In genomic region chr3:14234197-14235002, GRCh38 we compare ENCODE assay signal across 15 cellular contexts. TPM values are rescaled to one million over a fixed set of nuclear protein-coding genes. Genes with fewer than 3 reads are reported as not detected.
DNase-seq lines count a peak whose midpoint lies in the region; ATAC-seq, FAIRE-seq and TF ChIP-seq lines count a peak whose summit lies in the region.
"Had no signal": no experiment of that assay in that cellular context is flagged by ENCODE, and none has a peak within 500 bp of the region (broad histone marks: within the 10 kb centered on the region; RNA-seq: fewer than 3 reads in every experiment).

No MANE protein-coding gene starts in this region.

- no peaks in the 10 kb centered on the region for H3K79me2 ChIP-seq in Loucy (ENCODE audit: insufficient read depth, low read length)
- H3K79me2 ChIP-seq: parathyroid adenoma had no signal

- H3K9ac ChIP-seq in Loucy (ENCODE audit: low read depth, low read length, poor library complexity, severe bottlenecking), result peak overlapping the region; percentile 15
- H3K9ac ChIP-seq: parathyroid adenoma had no signal

- H3K36me3 Mint-ChIP-seq in endothelial cell (ENCODE audit: low read depth, unreplicated experiment), result peaks cover 21% of the 10 kb centered on the region
- H3K36me3 Mint-ChIP-seq: stimulated activated effector memory CD8-positive, alpha-beta T cell treated with anti-CD3 and anti-CD28 coated beads, Interleukin-12 subunit alpha, Interleukin-12 subunit beta, amount 100 ng/mL, for 72 hours had no signal

- no peaks in the 10 kb centered on the region for H3K9me2 ChIP-seq in Loucy (replicated peaks; ENCODE audit: low read depth, low read length)

- H3K4me3 ChIP-seq in Loucy (ENCODE audit: low read length, poor library complexity, severe bottlenecking) (no peak overlapping the region), small intestine (ENCODE audit: low read depth in 1 of 2, low read length in 2 of 2) (no peak overlapping the region)

- H3K4me1 Mint-ChIP-seq in endothelial cell (ENCODE audit: unreplicated experiment), result peaks cover 36% of the 10 kb centered on the region

- H3K27ac ChIP-seq in small intestine (ENCODE audit: low read depth in 1 of 2, low read length in 1 of 2), result peak overlapping the region; percentile 91 to 92
- H3K27ac ChIP-seq: parathyroid adenoma had no signal

- TF ChIP-seq CTCF in Loucy (conservative IDR thresholded peaks at IDR 0.05; ENCODE audit: low read length) (no peak), endothelial cell (IDR thresholded peaks at IDR 0.05; ENCODE audit: unreplicated experiment) (no peak)

- H3K4me1 ChIP-seq in Loucy (ENCODE audit: insufficient read depth, low read length, poor library complexity, severe bottlenecking) (peaks cover 51% of the 10 kb centered on the region), small intestine (ENCODE audit: control insufficient read depth in 2 of 2, insufficient read depth in 1 of 2, low read depth in 1 of 2, low read length in 1 of 2) (peaks cover 0 to 9% of the 10 kb centered on the region in 2 donors)
- H3K4me1 ChIP-seq: parathyroid adenoma had no signal

- no peak for ATAC-seq in HG03521 (IDR thresholded peaks at IDR 0.05; ENCODE audit: unreplicated experiment)

- H3K27me3 Mint-ChIP-seq in endothelial cell (ENCODE audit: unreplicated experiment), result peaks cover 12% of the 10 kb centered on the region

- H3K9me3 Mint-ChIP-seq in endothelial cell (ENCODE audit: unreplicated experiment), result peaks cover 8% of the 10 kb centered on the region

- FAIRE-seq in small intestine (lab: Jason Lieb, UNC), result no peak
- FAIRE-seq: islet of Langerhans had no signal

- peak overlapping the region; percentile 42 for H3K4me2 ChIP-seq in Loucy (ENCODE audit: low read depth, low read length, poor library complexity, severe bottlenecking)

- H3K27me3 ChIP-seq in Loucy (ENCODE audit: insufficient read depth, low read length, poor library complexity, severe bottlenecking) (no peaks in the 10 kb centered on the region), small intestine (ENCODE audit: control insufficient read depth in 2 of 2, insufficient read depth in 2 of 2, low read length in 2 of 2) (no peaks in the 10 kb centered on the region)

- H2AFZ ChIP-seq in Loucy (ENCODE audit: low read length), result no peak overlapping the region
- H2AFZ ChIP-seq: parathyroid adenoma had no signal

- no peak overlapping the region for H3K27ac Mint-ChIP-seq in endothelial cell (ENCODE audit: unreplicated experiment)
- H3K27ac Mint-ChIP-seq: stimulated activated effector memory CD8-positive, alpha-beta T cell treated with anti-CD3 and anti-CD28 coated beads, Interleukin-12 subunit alpha, Interleukin-12 subunit beta, amount 100 ng/mL, for 72 hours had no signal

- WGBS in small intestine, 3 donors, result 16 to 56% (median 41%) methylated on average over 12 of the region's 12 CpGs

- H4K20me1 ChIP-seq in Loucy (ENCODE audit: insufficient read depth, low read length, poor library complexity, severe bottlenecking), result no peaks in the 10 kb centered on the region

- peak overlapping the region; percentile 39 for H3K4me3 Mint-ChIP-seq in endothelial cell (ENCODE audit: unreplicated experiment)
- H3K4me3 Mint-ChIP-seq: stimulated activated effector memory CD8-positive, alpha-beta T cell treated with anti-CD3 and anti-CD28 coated beads, Interleukin-12 subunit alpha, Interleukin-12 subunit beta, amount 100 ng/mL, for 72 hours had no signal

- H3F3A ChIP-seq in Loucy (ENCODE audit: low read depth), result no peaks in the 10 kb centered on the region

- H3K36me3 ChIP-seq in Loucy (ENCODE audit: insufficient read depth, low read length), result no peaks in the 10 kb centered on the region
- H3K36me3 ChIP-seq in small intestine (ENCODE audit: control insufficient read depth in 2 of 2, insufficient read depth in 2 of 2, low read length in 2 of 2), result no peaks in the 10 kb centered on the region

- DNase-seq in endothelial cell (ENCODE audit: low spot score) (no peak), kidney tubule cell (ENCODE audit: low spot score) (peak; percentile 91), small intestine (peak; percentile 93), nucleus accumbens (lab: John Stamatoyannopoulos, UW) (no peak), NCI-H2171 (lab: John Stamatoyannopoulos, UW) (no peak)
- DNase-seq in stimulated activated CD4-positive, alpha-beta T cell treated with anti-CD3 and anti-CD28 coated beads, Interleukin-2, amount 100 ng/mL, for 48 hours, result no peak
- DNase-seq: activated CD4-positive, alpha-beta T cell treated with anti-CD3 and anti-CD28 coated beads, Interleukin-2, amount 50 U/mL, for 4 hours; caudate nucleus; KG1; stimulated activated CD4-positive, alpha-beta T cell treated with anti-CD3 and anti-CD28 coated beads, Interleukin-1b, Interleukin-23, amount 100 ng/mL, for 48 hours had no signal

- peaks cover 6% of the 10 kb centered on the region; the same call in 1 of the 2 replicates for H3K9me3 ChIP-seq in Loucy (ENCODE audit: insufficient read depth, low read depth, low read length)
- H3K9me3 ChIP-seq in small intestine (ENCODE audit: control insufficient read depth, low read depth), result no peaks in the 10 kb centered on the region

RNA-seq across cellular contexts. Expression of gene LSM3, which starts 55.8 kb away (rescaled TPM):
- 14.7 TPM for total RNA-seq in endothelial cell (ENCODE audit: unreplicated experiment)
- polyA plus RNA-seq in small intestine, result 10 to 100 TPM; 13.0 to 18.4 (median 14.3) TPM

RNA-seq across cellular contexts. Expression of gene XPC, which starts 56.0 kb away (rescaled TPM):
- 35.6 TPM for total RNA-seq in endothelial cell (ENCODE audit: unreplicated experiment)
- 10 to 100 TPM; 17.3 to 25.5 (median 23.2) TPM for polyA plus RNA-seq in small intestine

Comparison
In these comparisons a context has a peak if more than half of its experiments do, and no peak if none do; other contexts are left out.
1. DNase-seq: peak in kidney tubule cell (single experiment) and small intestine (single experiment); none in endothelial cell (single experiment), nucleus accumbens (0 of 56), stimulated activated CD4-positive, alpha-beta T cell treated with anti-CD3 and anti-CD28 coated beads, Interleukin-2, amount 100 ng/mL, for 48 hours (0 of 2) and NCI-H2171 (single experiment).